ENCODE assay signal across 27 cellular contexts in genomic region chr6:43995137-43995536, GRCh38.
"Had no signal": no experiment of that assay in that cellular context is flagged by ENCODE, and none has a peak within 500 bp of the region (broad histone marks: within the 10 kb centered on the region; RNA-seq: fewer than 3 reads in every experiment).

No MANE protein-coding gene starts in this region.

- H3K79me2 ChIP-seq: parathyroid adenoma had no signal

- DNase-seq: activated B cell treated with CpG ODN at 0.5 μM for 24 hours; activated CD4-positive, alpha-beta T cell treated with anti-CD3 and anti-CD28 coated beads, Interleukin-2, amount 50 U/mL, for 1 hour; activated gamma-delta T cell treated with Interleukin-2 at 50 U/mL for 16 hours; activated naive CD4-positive, alpha-beta T cell treated with anti-CD3 and anti-CD28 coated beads, Interleukin-2, amount 50 U/mL, for 16 hours; activated T-cell treated with anti-CD3 and anti-CD28 coated beads for 4 hours; amniotic stem cell; brain microvascular endothelial cell; caudate nucleus; cortex of kidney; effector memory CD8-positive, alpha-beta T cell; foreskin keratinocyte; kidney glomerular epithelial cell; left ventricle myocardium superior; naive thymus-derived CD8-positive, alpha-beta T cell; nucleus accumbens; right cardiac atrium; stimulated activated CD4-positive, alpha-beta T cell treated with anti-CD3 and anti-CD28 coated beads, Interleukin-12 subunit alpha, Interleukin-12 subunit beta, amount 100 ng/mL, for 4 hours; stimulated activated CD4-positive, alpha-beta T cell treated with anti-CD3 and anti-CD28 coated beads, Interleukin-4, amount 100 ng/mL, for 1 hour; stimulated activated naive CD8-positive, alpha-beta T cell treated with anti-CD3 and anti-CD28 coated beads, Interleukin-15, Interleukin-2, amounts not matched to agents 100 U/mL and 50 U/mL, for 24 hours; T-helper 1 cell; testis; trophoblast cell had no signal

- H3K9me3 ChIP-seq: testis, vagina had no signal

- H3K9ac ChIP-seq: parathyroid adenoma had no signal

- ATAC-seq: effector memory CD8-positive, alpha-beta T cell; foreskin keratinocyte; left ventricle myocardium superior; naive thymus-derived CD8-positive, alpha-beta T cell; right cardiac atrium; stimulated activated naive CD8-positive, alpha-beta T cell treated with anti-CD3 and anti-CD28 coated beads, Interleukin-15, Interleukin-2, amounts not matched to agents 100 U/mL and 50 U/mL, for 24 hours had no signal

- H3K27me3 ChIP-seq: brain microvascular endothelial cell, foreskin keratinocyte, testis, vagina had no signal

- H3K4me3 ChIP-seq: skin epidermis, testis, vagina had no signal

- H3K27ac ChIP-seq: foreskin keratinocyte, parathyroid adenoma, skin epidermis, testis, vagina had no signal

- H3K36me3 ChIP-seq: brain microvascular endothelial cell, vagina had no signal

- FAIRE-seq: astrocyte, endothelial cell of umbilical vein had no signal
